14 cellular contexts compared by ENCODE assay signal in genomic region chr12:63098851-63099250, GRCh38. TPM values are rescaled to one million over a fixed set of nuclear protein-coding genes. Genes with fewer than 3 reads are reported as not detected.
A peak's percentile ranks its signal among the peaks of the same experiment; 100 is the strongest.
DNase-seq lines count a peak whose midpoint lies in the region; ATAC-seq and TF ChIP-seq lines count a peak whose summit lies in the region.
"Had no signal": no experiment of that assay in that cellular context is flagged by ENCODE, and none has a peak within 500 bp of the region (broad histone marks: within the 10 kb centered on the region; RNA-seq: fewer than 3 reads in every experiment).

No MANE protein-coding gene starts in this region.

- H3K9me3 ChIP-seq in neural progenitor cell (ENCODE audit: low read depth) = no peaks in the 10 kb centered on the region
- H3K9me3 ChIP-seq: left lung had no signal

- no peaks in the 10 kb centered on the region for H3K27me3 ChIP-seq in neural progenitor cell

- peak overlapping the region; percentile 30 for H3K27ac Mint-ChIP-seq in neural progenitor cell
- H3K27ac Mint-ChIP-seq: brain had no signal

- H3K27me3 Mint-ChIP-seq in neural progenitor cell (ENCODE audit: insufficient read depth, low read depth) = peaks cover 2% of the 10 kb centered on the region
- H3K27me3 Mint-ChIP-seq: brain had no signal

- H3K4me1 Mint-ChIP-seq in neural progenitor cell = peaks cover 7% of the 10 kb centered on the region

- TF ChIP-seq CTCF in neural progenitor cell (IDR thresholded peaks at IDR 0.05) = no peak

- no peaks in the 10 kb centered on the region for H3K36me3 Mint-ChIP-seq in neural progenitor cell
- H3K36me3 Mint-ChIP-seq: brain had no signal

- H3K9ac ChIP-seq in neural progenitor cell = no peak overlapping the region

- no peaks in the 10 kb centered on the region for H3K36me3 ChIP-seq in neural progenitor cell
- H3K36me3 ChIP-seq: left lung had no signal

- H3F3A ChIP-seq in neural progenitor cell (ENCODE audit: low read depth) = no peaks in the 10 kb centered on the region

- H4K20me1 ChIP-seq in neural progenitor cell (ENCODE audit: low read depth) = no peaks in the 10 kb centered on the region

- H3K4me3 Mint-ChIP-seq in neural progenitor cell = no peak overlapping the region
- H3K4me3 Mint-ChIP-seq: brain had no signal

- DNase-seq in NCI-H1417 (lab: John Stamatoyannopoulos, UW) = peak in 2 of 3 experiments; percentile 24 to 56
- DNase-seq in NCI-H1417 treated with DMSO at 0.1 percent for 48 hours (lab: John Stamatoyannopoulos, UW) = no peak
- DNase-seq in NCI-H1092 (lab: John Stamatoyannopoulos, UW) = peak; percentile 8
- DNase-seq in astrocyte of the hippocampus (ENCODE audit: low read depth, low spot score) = peak; percentile 5
- DNase-seq in neural progenitor cell (ENCODE audit: low spot score) = peak; percentile 5
- no peak for DNase-seq in putamen (ENCODE audit: low spot score)
- no peak for DNase-seq in NCI-H2196 treated with DMSO at 0.1 percent for 48 hours (lab: John Stamatoyannopoulos, UW; ENCODE audit: unreplicated experiment)
- DNase-seq: ACHN, activated T-cell treated with anti-CD3 and anti-CD28 coated beads for 4 hours, left lung had no signal

- H3K9me3 Mint-ChIP-seq in neural progenitor cell = peaks cover 4% of the 10 kb centered on the region
- H3K9me3 Mint-ChIP-seq: brain had no signal

- H2AFZ ChIP-seq in neural progenitor cell (replicated peaks) = peak overlapping the region; percentile 18

- no peak for ATAC-seq in HG03095 (IDR thresholded peaks at IDR 0.05; ENCODE audit: unreplicated experiment)
- ATAC-seq: left lung had no signal

- H3K79me2 ChIP-seq in neural progenitor cell (ENCODE audit: low read depth) = no peaks in the 10 kb centered on the region

- no peak overlapping the region for H3K4me3 ChIP-seq in neural progenitor cell
- H3K4me3 ChIP-seq: left lung had no signal

- no peak overlapping the region for H3K27ac ChIP-seq in neural progenitor cell
- H3K27ac ChIP-seq: left lung had no signal

- no peaks in the 10 kb centered on the region for H3K4me1 ChIP-seq in neural progenitor cell
- H3K4me1 ChIP-seq: left lung had no signal

- H3K4me2 ChIP-seq in neural progenitor cell = no peak overlapping the region

RNA-seq across cellular contexts. Expression of gene AVPR1A, which starts 52.1 kb away (rescaled TPM):
- total RNA-seq in neural progenitor cell (ENCODE audit: low replicate concordance) = 0.04 and 0.09 TPM in 2 replicates
- total RNA-seq: fibroblast of lung, HT1080 had no signal

Comparison
In these comparisons a context has a peak if more than half of its experiments do, and no peak if none do; other contexts are left out.
1. DNase-seq: peak in NCI-H1417 (2 of 3), NCI-H1092 (single experiment), astrocyte of the hippocampus (single experiment) and neural progenitor cell (single experiment); none in NCI-H1417 treated with DMSO at 0.1 percent for 48 hours (single experiment), putamen (single experiment) and NCI-H2196 treated with DMSO at 0.1 percent for 48 hours (single experiment).